8 cellular contexts compared by ENCODE assay signal in the genomic region with DNA sequence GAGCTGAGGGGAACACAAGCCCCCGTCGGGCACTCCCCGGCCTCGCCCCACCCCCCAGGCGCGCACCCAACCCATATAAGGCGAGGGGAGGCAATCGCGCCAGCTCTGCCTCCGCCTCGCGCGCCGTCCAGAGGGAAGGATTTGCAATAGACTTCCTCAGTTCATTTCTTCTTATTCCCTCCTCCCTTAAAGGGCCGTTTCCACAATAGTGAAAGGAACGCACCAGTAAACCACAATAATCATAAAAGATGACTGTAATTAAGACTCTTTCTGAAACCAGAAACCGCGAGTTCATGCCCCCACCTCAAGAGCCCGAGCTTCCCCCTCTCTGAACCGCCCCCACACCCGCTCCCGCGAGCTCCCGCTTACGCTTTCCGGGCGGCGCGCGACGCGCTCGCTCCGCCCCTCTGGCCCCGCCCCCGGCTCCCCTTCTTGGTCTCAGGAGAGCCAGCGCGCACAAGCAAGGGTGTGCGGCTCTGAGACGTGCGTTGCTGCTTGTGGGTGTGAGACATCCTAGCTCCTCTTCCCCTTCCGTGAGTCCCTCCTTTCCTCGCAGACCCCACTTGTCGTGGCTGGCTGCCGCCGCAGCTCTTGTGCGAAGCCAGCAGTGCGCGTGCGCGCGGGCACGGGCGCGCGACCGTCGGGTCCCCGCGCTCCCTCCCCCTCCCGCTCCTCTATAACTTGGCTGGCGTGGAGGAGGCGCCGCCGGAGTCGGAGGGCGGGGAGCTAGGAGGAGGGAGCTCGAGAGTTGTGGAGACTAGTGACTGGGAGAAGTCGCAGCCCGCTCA. TPM values are rescaled to one million over a fixed set of nuclear protein-coding genes. Genes with fewer than 3 reads are reported as not detected.
DNase-seq lines count a peak whose midpoint lies in the region; ATAC-seq and TF ChIP-seq lines count a peak whose summit lies in the region.

A gene with protein sequence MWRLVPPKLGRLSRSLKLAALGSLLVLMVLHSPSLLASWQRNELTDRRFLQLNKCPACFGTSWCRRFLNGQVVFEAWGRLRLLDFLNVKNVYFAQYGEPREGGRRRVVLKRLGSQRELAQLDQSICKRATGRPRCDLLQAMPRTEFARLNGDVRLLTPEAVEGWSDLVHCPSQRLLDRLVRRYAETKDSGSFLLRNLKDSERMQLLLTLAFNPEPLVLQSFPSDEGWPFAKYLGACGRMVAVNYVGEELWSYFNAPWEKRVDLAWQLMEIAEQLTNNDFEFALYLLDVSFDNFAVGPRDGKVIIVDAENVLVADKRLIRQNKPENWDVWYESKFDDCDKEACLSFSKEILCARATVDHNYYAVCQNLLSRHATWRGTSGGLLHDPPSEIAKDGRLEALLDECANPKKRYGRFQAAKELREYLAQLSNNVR (plus strand): TSS at position 457 of the 788 bp plus-strand sequence. CDS start 510 bp downstream, outside the sequence.

- H4K20me1 ChIP-seq in mammary epithelial cell (ENCODE audit: insufficient read depth, low read length): no peaks in the 10 kb centered on the region

- no peak for TF ChIP-seq CTCF in WI38 (IDR thresholded peaks at IDR 0.05; ENCODE audit: low read depth, low read length)
- peak in 1 of 2 donors; percentile 19 for TF ChIP-seq CTCF in mammary epithelial cell (conservative IDR thresholded peaks at IDR 0.05 in 1 of 2, IDR thresholded peaks at IDR 0.05 in 1 of 2; ENCODE audit: extremely low read depth in 1 of 2, insufficient read depth in 1 of 2, low read depth in 1 of 2, low read length in 2 of 2)

- peaks cover 43% of the 10 kb centered on the region for H3K79me2 ChIP-seq in mammary epithelial cell (ENCODE audit: insufficient read depth, low read length)

- H3K9ac ChIP-seq in mammary epithelial cell (ENCODE audit: insufficient read depth, low read length) (peak within 1 kb of the TSS; percentile 83), iPS-20b (ENCODE audit: low read depth, low read length) (peak within 1 kb of the TSS; percentile 87)

- CTCF ChIA-PET in mammary epithelial cell (lab: Charles Lee; ENCODE audit: low non-redundant PET): interaction anchor here (0.5 kb wide), 1 partner anchor 153 kb away, joined by 5 read pairs; no protein-coding TSS in a partner anchor

- no TSS peak for BruUV-seq in mammary epithelial cell (replicated peaks; lab: Mats Ljungman, UMichigan)

- no peaks in the 10 kb centered on the region for H3K27me3 ChIP-seq in mammary epithelial cell (ENCODE audit: insufficient read depth, low read length)
- no peaks in the 10 kb centered on the region for H3K27me3 ChIP-seq in iPS-20b (ENCODE audit: insufficient read depth, low read length)

- in situ Hi-C loops in GM18951 (cut with MboI; ENCODE audit: low sequenced_read_pairs, unreplicated experiment): no loop called here
- in situ Hi-C loops in mammary epithelial cell (cut with MboI; ENCODE audit: low sequenced_read_pairs in 2 of 2): no loop called here

- intact Hi-C loops in mammary epithelial cell (cut with micrococcal nuclease): loop anchor here (1.0 to 10.0 kb wide), 6 partner anchors 70 to 1796 kb away; no protein-coding TSS in a partner anchor

- H3K27ac ChIP-seq in mammary epithelial cell (ENCODE audit: insufficient read depth, low read depth, low read length) (peak within 1 kb of the TSS; percentile 91), iPS-20b (ENCODE audit: low read length) (peak within 1 kb of the TSS; percentile 85), skin epidermis (peak within 1 kb of the TSS; percentile 81 to 98 (median 93))

- peak; percentile 53 for ATAC-seq in HG03175 (IDR thresholded peaks at IDR 0.05; ENCODE audit: unreplicated experiment)

- WGBS in mammary epithelial cell (ENCODE audit: low coverage, missing lambda C conversion rate): 3% methylated on average over 21 of the region's 70 CpGs

- peaks cover 9% of the 10 kb centered on the region for H3K4me1 ChIP-seq in mammary epithelial cell (ENCODE audit: insufficient read depth, low read length)
- H3K4me1 ChIP-seq in iPS-20b (ENCODE audit: insufficient read depth, low read length): peaks cover 16% of the 10 kb centered on the region

- H3K4me2 ChIP-seq in mammary epithelial cell (ENCODE audit: insufficient read depth, low read depth, low read length): peak within 1 kb of the TSS; percentile 100

- H3K4me3 ChIP-seq in WI38 (ENCODE audit: low read depth, low read length) (peak within 1 kb of the TSS; percentile 89), mammary epithelial cell (replicated peaks in 1 of 3; ENCODE audit: insufficient read depth in 1 of 3, low read depth in 2 of 3, low read length in 3 of 3) (peak within 1 kb of the TSS; percentile 72 to 93 (median 88)), iPS-20b (ENCODE audit: low read length) (peak within 1 kb of the TSS; percentile 92), skin epidermis (peak within 1 kb of the TSS; percentile 80 to 98 (median 89))

- peak within 1 kb of the TSS; percentile 98 for H2AFZ ChIP-seq in mammary epithelial cell (ENCODE audit: low read depth, low read length)

- H3K9me3 ChIP-seq in mammary epithelial cell (replicated peaks; ENCODE audit: insufficient read depth, low read length) (no peaks in the 10 kb centered on the region), iPS-20b (ENCODE audit: insufficient read depth, low read depth, low read length) (no peaks in the 10 kb centered on the region)

- DNase-seq in AG08395 (ENCODE audit: low spot score): peak; percentile 90
- DNase-seq in NCI-H2227 treated with DMSO at 0.1 percent for 48 hours (lab: John Stamatoyannopoulos, UW): peak; percentile 95
- DNase-seq in mammary epithelial cell: peak; percentile 94

- no peaks in the 10 kb centered on the region for H3K36me3 ChIP-seq in mammary epithelial cell (ENCODE audit: insufficient read depth, low read length)
- H3K36me3 ChIP-seq in iPS-20b (ENCODE audit: insufficient read depth, low read depth, low read length): no peaks in the 10 kb centered on the region

- dilution Hi-C loops in mammary epithelial cell (cut with HindIII; ENCODE audit: low sequenced_read_pairs): no loop called here

- TF ChIP-seq POLR2A in GM18951 (IDR thresholded peaks at IDR 0.05; ENCODE audit: extremely low read depth, insufficient read depth, insufficient read length): peak; percentile 97

RNA-seq across cellular contexts. Expression of the gene that starts here (rescaled TPM):
- 10 to 100 TPM; 14.1 to 52.0 TPM for total RNA-seq in mammary epithelial cell
- polyA plus RNA-seq in mammary epithelial cell: 9.9 TPM
- 21.4 TPM for polyA minus RNA-seq in mammary epithelial cell

Comparison
In these comparisons a context has a peak if more than half of its experiments do, and no peak if none do; other contexts are left out.
1. Peak in every context shown above with its lines: DNase-seq, ATAC-seq, H3K4me3 ChIP-seq and H3K27ac ChIP-seq.